In genomic region chr7:159048656-159049055, GRCh38 we compare ENCODE assay signal across 20 cellular contexts.
"Had no signal": no experiment of that assay in that cellular context is flagged by ENCODE, and none has a peak within 500 bp of the region (broad histone marks: within the 10 kb centered on the region; RNA-seq: fewer than 3 reads in every experiment).

No MANE protein-coding gene starts in this region.

- H3K9ac ChIP-seq: parathyroid adenoma had no signal

- DNase-seq: dermis blood vessel endothelial cell; erythroblast; foreskin melanocyte; hippocampal formation; left colon; nephron progenitor cell; psoas muscle; retina; stimulated activated CD4-positive, alpha-beta T cell treated with anti-CD3 and anti-CD28 coated beads, Interleukin-15, amount 100 ng/mL, for 24 hours; stimulated activated CD4-positive, alpha-beta T cell treated with anti-CD3 and anti-CD28 coated beads, Interleukin-1b, Interleukin-23, amount 100 ng/mL, for 48 hours; stimulated activated CD4-positive, alpha-beta T cell treated with anti-CD3 and anti-CD28 coated beads, Interleukin-4, amount 100 ng/mL, for 24 hours; testis; upper lobe of right lung had no signal

- H3K79me2 ChIP-seq: parathyroid adenoma had no signal

- H3K9me3 ChIP-seq: psoas muscle, right lobe of liver, testis, upper lobe of right lung, vagina had no signal

- H3K4me3 Mint-ChIP-seq: naive thymus-derived CD4-positive, alpha-beta T cell; nephron progenitor cell; stimulated activated memory B cell treated with anti-CD40 and anti-IgM and Interleukin-4, amounts not matched to agents 10 μg/mL and 1 μg/mL and 100 μg/mL, for 72 hours; stimulated activated naive CD8-positive, alpha-beta T cell treated with anti-CD3 and anti-CD28 coated beads, Interleukin-15, Interleukin-2, amounts not matched to agents 100 ng/mL and 50 ng/mL, for 24 hours had no signal

- H3K4me1 Mint-ChIP-seq: nephron progenitor cell; stimulated activated memory B cell treated with anti-CD40 and anti-IgM and Interleukin-4, amounts not matched to agents 10 μg/mL and 1 μg/mL and 100 μg/mL, for 72 hours had no signal

- H3K4me1 ChIP-seq: parathyroid adenoma, psoas muscle, right lobe of liver, testis, tibial nerve, upper lobe of right lung, vagina had no signal

- H3K27ac Mint-ChIP-seq: nephron progenitor cell; stimulated activated memory B cell treated with anti-CD40 and anti-IgM and Interleukin-4, amounts not matched to agents 10 μg/mL and 1 μg/mL and 100 μg/mL, for 72 hours; stimulated activated naive CD8-positive, alpha-beta T cell treated with anti-CD3 and anti-CD28 coated beads, Interleukin-15, Interleukin-2, amounts not matched to agents 100 ng/mL and 50 ng/mL, for 24 hours had no signal

- ATAC-seq: left colon; naive thymus-derived CD4-positive, alpha-beta T cell; psoas muscle; right lobe of liver; stimulated activated memory B cell treated with anti-CD40 and anti-IgM and Interleukin-4, amounts not matched to agents 10 μg/mL and 1 μg/mL and 100 μg/mL, for 72 hours; upper lobe of right lung had no signal

- H3K9me3 Mint-ChIP-seq: stimulated activated naive CD8-positive, alpha-beta T cell treated with anti-CD3 and anti-CD28 coated beads, Interleukin-15, Interleukin-2, amounts not matched to agents 100 ng/mL and 50 ng/mL, for 24 hours had no signal

- H2AFZ ChIP-seq: parathyroid adenoma had no signal

- H3K36me3 ChIP-seq: right lobe of liver, tibial nerve, upper lobe of right lung, vagina had no signal

- H3K27me3 ChIP-seq: right lobe of liver, testis, tibial nerve, upper lobe of right lung, vagina had no signal

- H3K4me3 ChIP-seq: psoas muscle, right lobe of liver, testis, tibial nerve, upper lobe of right lung, vagina had no signal

- H3K36me3 Mint-ChIP-seq: stimulated activated memory B cell treated with anti-CD40 and anti-IgM and Interleukin-4, amounts not matched to agents 10 μg/mL and 1 μg/mL and 100 μg/mL, for 72 hours had no signal

- H3K27ac ChIP-seq: parathyroid adenoma, psoas muscle, right lobe of liver, testis, tibial nerve, upper lobe of right lung, vagina had no signal
